ENCODE assay signal across 28 cellular contexts in the genomic region with DNA sequence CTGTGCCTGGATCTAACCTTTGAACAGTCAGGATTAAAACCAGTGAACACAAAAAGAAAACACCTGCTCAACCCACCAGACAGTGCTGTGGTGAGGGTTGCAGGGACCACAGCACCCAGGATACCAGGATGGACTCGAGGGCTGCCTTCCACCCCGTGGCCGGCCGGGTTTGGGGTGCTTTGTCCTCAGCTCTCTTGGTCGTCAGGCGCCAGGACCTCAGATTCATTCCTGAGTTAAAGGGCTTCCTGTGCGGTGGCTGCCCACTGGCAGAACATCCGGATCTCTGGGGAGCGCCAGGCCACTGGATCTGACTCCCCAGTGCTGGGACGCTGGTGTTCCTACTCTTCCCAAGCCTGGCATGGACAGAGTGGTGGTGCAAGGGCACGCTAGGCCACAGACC.
"Had no signal": no experiment of that assay in that cellular context is flagged by ENCODE, and none has a peak within 500 bp of the region (broad histone marks: within the 10 kb centered on the region; RNA-seq: fewer than 3 reads in every experiment).

No MANE protein-coding gene starts in this region.

- H3K4me1 ChIP-seq: neural progenitor cell, pancreas, prostate gland, right lobe of liver, spleen, suprapubic skin, testis, tibial artery, transverse colon, upper lobe of right lung, uterus had no signal

- H3K9me3 ChIP-seq: neutrophil, pancreas, prostate gland, right lobe of liver, suprapubic skin, testis, tibial artery, transverse colon, upper lobe of right lung, uterus had no signal

- H3K36me3 ChIP-seq: neural progenitor cell, neutrophil, pancreas, prostate gland, right lobe of liver, spleen, suprapubic skin, tibial artery, transverse colon, upper lobe of right lung, uterus had no signal

- DNase-seq: naive thymus-derived CD4-positive, alpha-beta T cell; natural killer cell; nucleus accumbens; pancreas; retina; right cardiac atrium; right lobe of liver; spleen; stimulated activated CD4-positive, alpha-beta T cell treated with anti-CD3 and anti-CD28 coated beads, Interleukin-12 subunit alpha, Interleukin-12 subunit beta, amount 100 ng/mL, for 4 hours; stimulated activated CD4-positive, alpha-beta T cell treated with anti-CD3 and anti-CD28 coated beads, Interleukin-1b, Interleukin-23, amount 100 ng/mL, for 48 hours; stimulated activated CD4-positive, alpha-beta T cell treated with anti-CD3 and anti-CD28 coated beads, Interleukin-4, amount 100 ng/mL, for 1 hour; stimulated activated CD4-positive, alpha-beta T cell treated with anti-CD3 and anti-CD28 coated beads, Interleukin-4, amount 100 ng/mL, for 4 hours; stimulated activated CD8-positive, alpha-beta memory T cell treated with anti-CD3 and anti-CD28 coated beads, Interleukin-4, amount 100 ng/mL, for 48 hours; stimulated activated naive CD4-positive, alpha-beta T cell; stimulated activated naive CD8-positive, alpha-beta T cell treated with anti-CD3 and anti-CD28 coated beads, Interleukin-15, amount 100 ng/mL, for 72 hours; stimulated activated naive CD8-positive, alpha-beta T cell treated with anti-CD3 and anti-CD28 coated beads, Interleukin-15, Interleukin-2, amounts not matched to agents 100 U/mL and 50 U/mL, for 24 hours; substantia nigra; testis; transverse colon; upper lobe of right lung; uterus had no signal

- FAIRE-seq: pancreas had no signal

- H3K27ac ChIP-seq: neural progenitor cell, neutrophil, pancreas, prostate gland, right lobe of liver, skin epidermis, spleen, suprapubic skin, testis, tibial artery, transverse colon, upper lobe of right lung, uterus had no signal

- H3K4me3 ChIP-seq: neural progenitor cell, pancreas, prostate gland, right lobe of liver, skin epidermis, smooth muscle cell, spleen, suprapubic skin, testis, tibial artery, transverse colon, upper lobe of right lung, uterus had no signal

- H3K27me3 ChIP-seq: neural progenitor cell, neutrophil, pancreas, right lobe of liver, testis, transverse colon, uterus had no signal

- H3K9ac ChIP-seq: neural progenitor cell had no signal

- H2AFZ ChIP-seq: neural progenitor cell had no signal

- H3K4me2 ChIP-seq: neural progenitor cell, smooth muscle cell had no signal
